ENCODE assay signal across 8 cellular contexts in genomic region chr7:72829964-72830354, GRCh38. TPM values are rescaled to one million over a fixed set of nuclear protein-coding genes. Genes with fewer than 3 reads are reported as not detected.
DNase-seq lines count a peak whose midpoint lies in the region; ATAC-seq and TF ChIP-seq lines count a peak whose summit lies in the region.
"Not testable (repeated sequence)": the region's sequence is repeated elsewhere in the genome, so short reads cannot be mapped to it uniquely, and the experiment has no call there.

No MANE protein-coding gene starts in this region.

- H3K27me3 ChIP-seq in SJSA1 (replicated peaks); fibroblast of lung (ENCODE audit: control insufficient read depth, insufficient read depth, low read length); mucosa of rectum (ENCODE audit: control insufficient read depth in 2 of 2, insufficient read depth in 2 of 2, low read length in 2 of 2): not testable (repeated sequence)

- TF ChIP-seq CTCF in LNCaP clone FGC (IDR thresholded peaks at IDR 0.05; ENCODE audit: control insufficient read depth, extremely low read depth, insufficient read depth) (peak; percentile 59), fibroblast of lung (conservative IDR thresholded peaks at IDR 0.05 in 1 of 2, IDR thresholded peaks at IDR 0.05 in 1 of 2; ENCODE audit: low read depth in 1 of 2, low read length in 2 of 2) (peak; percentile 26 to 47)

- H3K4me3 ChIP-seq in LNCaP clone FGC (ENCODE audit: low read depth, low read length) (peak overlapping the region; percentile 79), SJSA1 (peak overlapping the region; percentile 48), fibroblast of lung (replicated peaks in 1 of 4; ENCODE audit: control extremely low read depth in 1 of 4, insufficient read depth in 1 of 4, low read depth in 3 of 4, low read length in 4 of 4) (peak overlapping the region; percentile 30 to 69 (median 54)), mucosa of rectum (ENCODE audit: low read length in 2 of 2) (peak overlapping the region; percentile 72 to 91)

- peaks cover 65% of the 10 kb centered on the region for H3K36me3 Mint-ChIP-seq in stimulated activated effector memory CD8-positive, alpha-beta T cell treated with anti-CD3 and anti-CD28 coated beads, Interleukin-12 subunit alpha, Interleukin-12 subunit beta, amount 100 ng/mL, for 72 hours

- peak overlapping the region; percentile 80 for H3K9ac ChIP-seq in fibroblast of lung (ENCODE audit: insufficient read depth, low read length)
- H3K9ac ChIP-seq in mucosa of rectum (ENCODE audit: low read depth in 1 of 2, low read length in 2 of 2), result peak overlapping the region; percentile 84 to 89

- peak; percentile 16 for ATAC-seq in GM21737 (IDR thresholded peaks at IDR 0.05; ENCODE audit: unreplicated experiment)
- ATAC-seq in stimulated activated effector memory CD8-positive, alpha-beta T cell treated with anti-CD3 and anti-CD28 coated beads, Interleukin-12 subunit alpha, Interleukin-12 subunit beta, amount 100 ng/mL, for 72 hours, result peak; percentile 67

- DNase-seq in DMS53 (lab: John Stamatoyannopoulos, UW), result peak; percentile 73
- peak; percentile 25 for DNase-seq in LNCaP clone FGC (ENCODE audit: low read depth)
- peak in 1 of 2 experiments; percentile 78 for DNase-seq in SJSA1 (ENCODE audit: low read depth in 1 of 2, low spot score in 2 of 2)
- DNase-seq in activated effector memory CD4-positive, alpha-beta T cell treated with anti-CD3 and anti-CD28 coated beads, Interleukin-2, amount 50 U/mL, for 16 hours, result peak; percentile 79
- DNase-seq in fibroblast of lung (ENCODE audit: low read depth in 2 of 2), result peak; percentile 83 to 90
- DNase-seq in stimulated activated effector memory CD8-positive, alpha-beta T cell treated with anti-CD3 and anti-CD28 coated beads, Interleukin-12 subunit alpha, Interleukin-12 subunit beta, amount 100 ng/mL, for 72 hours (ENCODE audit: low spot score in 2 of 2), result peak in 1 of 2 donors; percentile 65

- H4K20me1 ChIP-seq in fibroblast of lung (ENCODE audit: control insufficient read depth, extremely low read depth, insufficient read depth, low read length), result not testable (repeated sequence)

- peak overlapping the region; percentile 97 for H3K27ac Mint-ChIP-seq in stimulated activated effector memory CD8-positive, alpha-beta T cell treated with anti-CD3 and anti-CD28 coated beads, Interleukin-12 subunit alpha, Interleukin-12 subunit beta, amount 100 ng/mL, for 72 hours

- not testable (repeated sequence) for H3K9me3 Mint-ChIP-seq in stimulated activated effector memory CD8-positive, alpha-beta T cell treated with anti-CD3 and anti-CD28 coated beads, Interleukin-12 subunit alpha, Interleukin-12 subunit beta, amount 100 ng/mL, for 72 hours

- peaks cover 19% of the 10 kb centered on the region for H3K79me2 ChIP-seq in fibroblast of lung (ENCODE audit: control insufficient read depth, insufficient read depth, low read length)

- not testable (repeated sequence) for H3K4me2 ChIP-seq in fibroblast of lung (ENCODE audit: extremely low read depth, insufficient read depth, low read length)

- not testable (repeated sequence) for H2AFZ ChIP-seq in fibroblast of lung (ENCODE audit: low read length)

- H3K36me3 ChIP-seq in SJSA1, result peaks cover 17% of the 10 kb centered on the region
- not testable (repeated sequence) for H3K36me3 ChIP-seq in fibroblast of lung (ENCODE audit: control insufficient read depth, insufficient read depth, low read length); mucosa of rectum (ENCODE audit: control insufficient read depth in 2 of 2, insufficient read depth in 2 of 2, low read length in 2 of 2)

- H3K4me1 ChIP-seq in SJSA1 (replicated peaks); fibroblast of lung (ENCODE audit: control insufficient read depth, extremely low read depth, insufficient read depth, low read length); mucosa of rectum (ENCODE audit: control insufficient read depth in 2 of 2, insufficient read depth in 2 of 2, low read length in 2 of 2): not testable (repeated sequence)

- H3K27ac ChIP-seq in SJSA1, result peak overlapping the region; percentile 84
- H3K27ac ChIP-seq in fibroblast of lung (ENCODE audit: insufficient read depth, low read length), result peak overlapping the region; percentile 87
- H3K27ac ChIP-seq in mucosa of rectum (ENCODE audit: low read depth in 2 of 2, low read length in 2 of 2), result peak overlapping the region; percentile 94 to 95

- H3K4me1 Mint-ChIP-seq in stimulated activated effector memory CD8-positive, alpha-beta T cell treated with anti-CD3 and anti-CD28 coated beads, Interleukin-12 subunit alpha, Interleukin-12 subunit beta, amount 100 ng/mL, for 72 hours, result peaks cover 24% of the 10 kb centered on the region

- not testable (repeated sequence) for H3K9me3 ChIP-seq in SJSA1 (replicated peaks); fibroblast of lung (ENCODE audit: control insufficient read depth, insufficient read depth, low read depth, low read length); mucosa of rectum (ENCODE audit: control insufficient read depth in 2 of 2, low read length in 2 of 2)

- H3K4me3 Mint-ChIP-seq in stimulated activated effector memory CD8-positive, alpha-beta T cell treated with anti-CD3 and anti-CD28 coated beads, Interleukin-12 subunit alpha, Interleukin-12 subunit beta, amount 100 ng/mL, for 72 hours, result peak overlapping the region; percentile 91

RNA-seq across cellular contexts. Expression of gene TYW1B, which starts 2.0 kb away (rescaled TPM):
- 4.5 and 4.6 TPM in 2 replicates for total RNA-seq in SJSA1 (2014; rRNA removed; shearing (Covaris generic))
- total RNA-seq in fibroblast of lung, result 2.6 and 6.1 TPM in 2 replicates
- polyA plus RNA-seq in fibroblast of lung, result 0.97 and 4.7 TPM in 2 replicates
- polyA plus RNA-seq in fibroblast of lung (2012), result 0.47 and 2.8 TPM in 2 replicates
- 0.07 and 3.5 TPM in 2 replicates for polyA minus RNA-seq in fibroblast of lung (ENCODE audit: low replicate concordance)
